ENCODE assay signal across 1 cellular context in genomic region chr5:532521-533242, GRCh38.
TF ChIP-seq lines count a peak whose summit lies in the region.

No MANE protein-coding gene starts in this region.

TF ChIP-seq in HepG2, 621 proteins besides CTCF, POLR2A, EP300 and RAD21 (continued from another document and continues in another):
- TF ChIP-seq PATZ1 (CRISPR knock-in tag; IDR thresholded peaks at IDR 0.05) (peak; percentile 85), ZNF646 (CRISPR knock-in tag; IDR thresholded peaks at IDR 0.05) (no peak), ZNF687 (CRISPR knock-in tag; IDR thresholded peaks at IDR 0.05) (peak; percentile 50; the same call in 1 of the 2 replicates), ZNF503 (CRISPR knock-in tag; IDR thresholded peaks at IDR 0.05) (no peak), ZNF652 (CRISPR knock-in tag; IDR thresholded peaks at IDR 0.05; ENCODE audit: borderline replicate concordance, low read depth) (no peak), FOXK1 (CRISPR knock-in tag; IDR thresholded peaks at IDR 0.05; ENCODE audit: borderline replicate concordance, low read depth) (no peak), NFYC (CRISPR knock-in tag; IDR thresholded peaks at IDR 0.05) (no peak), ZSCAN21 (CRISPR knock-in tag; IDR thresholded peaks at IDR 0.05; ENCODE audit: borderline replicate concordance) (no peak), ZNF326 (CRISPR knock-in tag; IDR thresholded peaks at IDR 0.05; ENCODE audit: borderline replicate concordance) (no peak), BHLHE40 (IDR thresholded peaks at IDR 0.05; ENCODE audit: low read length) (no peak), MXD3 (CRISPR knock-in tag; IDR thresholded peaks at IDR 0.05) (no peak), ARID4A (CRISPR knock-in tag; IDR thresholded peaks at IDR 0.05; ENCODE audit: borderline replicate concordance) (peak; percentile 63; the same call in 1 of the 2 replicates), SOX5 (CRISPR knock-in tag; IDR thresholded peaks at IDR 0.05; ENCODE audit: borderline replicate concordance) (no peak), CBX5 (CRISPR knock-in tag; IDR thresholded peaks at IDR 0.05; ENCODE audit: borderline replicate concordance) (no peak), TEF (CRISPR knock-in tag; IDR thresholded peaks at IDR 0.05) (no peak), HNRNPH1 (optimal IDR thresholded peaks at IDR 0.05; ENCODE audit: low read depth, low read length) (no peak), GRHL1 (CRISPR knock-in tag; conservative IDR thresholded peaks at IDR 0.05) (no peak), ETS1 (CRISPR knock-in tag; IDR thresholded peaks at IDR 0.05) (no peak), ZNF773 (CRISPR knock-in tag; IDR thresholded peaks at IDR 0.05; ENCODE audit: borderline replicate concordance) (no peak), TSC22D2 (CRISPR knock-in tag; IDR thresholded peaks at IDR 0.05; ENCODE audit: borderline replicate concordance) (no peak), ZNF777 (CRISPR knock-in tag; IDR thresholded peaks at IDR 0.05) (peak; percentile 69), ZNF547 (CRISPR knock-in tag; IDR thresholded peaks at IDR 0.05) (0 out of 2 replicates have a peak, but pooled peaks have one; percentile 4), ZNF746 (CRISPR knock-in tag; IDR thresholded peaks at IDR 0.05) (no peak), IRX3 (CRISPR knock-in tag; IDR thresholded peaks at IDR 0.05; ENCODE audit: borderline replicate concordance, low read depth) (no peak)
